In the genomic region with DNA sequence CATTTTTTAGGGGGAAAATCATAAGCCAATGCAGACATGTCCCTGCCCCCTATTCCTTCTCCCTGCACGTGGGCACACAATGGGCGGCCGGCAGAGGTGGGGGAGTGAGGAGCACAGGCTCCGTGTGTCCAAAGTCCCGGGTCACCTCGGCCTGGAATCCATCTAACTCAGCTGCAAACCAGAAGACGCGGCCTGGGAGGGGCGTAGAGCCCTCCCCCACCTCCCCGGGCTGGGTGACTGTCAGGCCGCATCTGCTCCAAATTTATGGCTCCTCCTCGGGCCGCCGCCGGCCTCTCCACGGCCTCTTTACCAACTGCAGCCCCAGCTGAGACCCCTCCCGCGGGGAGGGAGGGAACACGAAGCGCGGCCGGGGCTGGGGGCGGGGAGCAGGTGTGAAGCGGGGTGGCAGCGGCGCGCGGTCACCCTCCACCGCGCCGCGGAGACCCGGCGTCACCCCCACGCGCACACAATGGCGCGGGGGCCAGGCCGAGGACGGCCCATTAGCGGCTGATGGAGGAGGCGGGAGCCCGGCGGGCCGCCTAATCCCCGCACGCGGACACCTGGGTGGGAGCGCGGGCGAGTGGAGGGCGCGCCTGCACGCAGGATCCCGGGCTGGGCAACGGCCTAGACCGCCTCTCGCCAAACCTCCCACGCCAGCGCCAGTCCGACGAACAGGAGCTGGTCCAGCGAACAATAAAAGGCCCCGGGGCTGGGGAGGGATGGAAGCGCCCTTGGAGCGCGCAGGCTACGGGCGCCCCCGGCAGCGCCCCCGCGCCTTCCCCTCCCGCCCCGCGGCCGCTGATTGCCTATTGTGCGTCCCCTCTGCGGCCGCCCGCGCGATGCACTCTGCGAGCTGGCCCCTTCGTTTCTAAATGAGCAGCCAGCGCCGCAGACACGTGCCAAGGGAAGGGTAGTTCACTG, we compare ENCODE assay signal across 8 cellular contexts. TPM values are rescaled to one million over a fixed set of nuclear protein-coding genes. Genes with fewer than 3 reads are reported as not detected.
DNase-seq lines count a peak whose midpoint lies in the region; ATAC-seq and TF ChIP-seq lines count a peak whose summit lies in the region.

No MANE protein-coding gene starts in this region.

- H3K9me3 ChIP-seq in tibial artery: no peaks in the 10 kb centered on the region

- no peaks in the 10 kb centered on the region for H3K36me3 Mint-ChIP-seq in activated CD4-positive, alpha-beta T cell treated with anti-CD3 and anti-CD28 coated beads, Interleukin-2, amount 10 ng/mL, durations not matched to agents 24 days and 14 days (ENCODE audit: low read depth)
- peaks cover 2% of the 10 kb centered on the region for H3K36me3 Mint-ChIP-seq in activated CD4-positive, alpha-beta T cell treated with anti-CD3 and anti-CD28 coated beads, Interleukin-2, amount 10 ng/mL, durations not matched to agents 7 days and 5 days (ENCODE audit: low read depth)
- no peaks in the 10 kb centered on the region for H3K36me3 Mint-ChIP-seq in activated naive CD8-positive, alpha-beta T cell treated with anti-CD3 and anti-CD28 coated beads, Interleukin-2, amount 50 U/mL, for 24 hours (ENCODE audit: low read depth)

- peaks cover 5 to 64% of the 10 kb centered on the region in 2 donors for H3K27me3 ChIP-seq in tibial artery

- H3K36me3 ChIP-seq in tibial artery: no peaks in the 10 kb centered on the region

- no peak overlapping the region for H3K27ac Mint-ChIP-seq in activated CD4-positive, alpha-beta T cell treated with anti-CD3 and anti-CD28 coated beads, Interleukin-2, amount 10 ng/mL, durations not matched to agents 24 days and 14 days
- H3K27ac Mint-ChIP-seq in activated CD4-positive, alpha-beta T cell treated with anti-CD3 and anti-CD28 coated beads, Interleukin-2, amount 10 ng/mL, durations not matched to agents 7 days and 5 days: no peak overlapping the region
- no peak overlapping the region for H3K27ac Mint-ChIP-seq in activated naive CD8-positive, alpha-beta T cell treated with anti-CD3 and anti-CD28 coated beads, Interleukin-2, amount 50 U/mL, for 24 hours

- H3K27ac ChIP-seq in tibial artery: no peak overlapping the region

- H3K9me3 Mint-ChIP-seq in activated CD4-positive, alpha-beta T cell treated with anti-CD3 and anti-CD28 coated beads, Interleukin-2, amount 10 ng/mL, durations not matched to agents 24 days and 14 days: no peaks in the 10 kb centered on the region
- H3K9me3 Mint-ChIP-seq in activated CD4-positive, alpha-beta T cell treated with anti-CD3 and anti-CD28 coated beads, Interleukin-2, amount 10 ng/mL, durations not matched to agents 7 days and 5 days: no peaks in the 10 kb centered on the region
- H3K9me3 Mint-ChIP-seq in activated naive CD8-positive, alpha-beta T cell treated with anti-CD3 and anti-CD28 coated beads, Interleukin-2, amount 50 U/mL, for 24 hours: no peaks in the 10 kb centered on the region

- H3K4me3 ChIP-seq in tibial artery: peak overlapping the region; percentile 30 to 45

- H3K4me1 ChIP-seq in tibial artery: peaks cover 0 to 27% (median 22%) of the 10 kb centered on the region in 4 donors

- CTCF ChIA-PET in activated CD4-positive, alpha-beta T cell treated with anti-CD3 and anti-CD28 coated beads, Interleukin-2, amount 10 ng/mL, durations not matched to agents 7 days and 5 days (lab: Charles Lee): interaction anchor here (1.2 to 3.2 kb wide), 3 partner anchors 19 to 26 kb away, joined by 3 to 15 read pairs (median 5); a partner anchor contains a TSS

- intact Hi-C loops in activated CD4-positive, alpha-beta T cell treated with anti-CD3 and anti-CD28 coated beads, Interleukin-2, amount 10 ng/mL, durations not matched to agents 24 days and 14 days (cut with micrococcal nuclease): no loop called here
- intact Hi-C loops in tibial artery (cut with DNase I; ENCODE audit: low total_unique reads): loop anchor here (2.0 to 10.0 kb wide), 4 partner anchors 27 to 197 kb away; a partner anchor contains a TSS

- DNase-seq in activated CD4-positive, alpha-beta T cell treated with anti-CD3 and anti-CD28 coated beads, Interleukin-2, amount 10 ng/mL, durations not matched to agents 24 days and 14 days: peak; percentile 57
- DNase-seq in activated CD4-positive, alpha-beta T cell treated with anti-CD3 and anti-CD28 coated beads, Interleukin-2, amount 10 ng/mL, durations not matched to agents 7 days and 5 days: no peak
- DNase-seq in activated naive CD8-positive, alpha-beta T cell treated with anti-CD3 and anti-CD28 coated beads, Interleukin-2, amount 50 U/mL, for 24 hours: no peak
- peak; percentile 82 for DNase-seq in left kidney (ENCODE audit: low read depth, low spot score)
- no peak for DNase-seq in tibial artery
- no peak for DNase-seq in NCI-H446 treated with DMSO at 0.1 percent for 48 hours (lab: John Stamatoyannopoulos, UW)
- DNase-seq in cerebellum (ENCODE audit: low spot score): no peak

- peaks cover 77% of the 10 kb centered on the region for H3K27me3 Mint-ChIP-seq in activated CD4-positive, alpha-beta T cell treated with anti-CD3 and anti-CD28 coated beads, Interleukin-2, amount 10 ng/mL, durations not matched to agents 24 days and 14 days
- H3K27me3 Mint-ChIP-seq in activated CD4-positive, alpha-beta T cell treated with anti-CD3 and anti-CD28 coated beads, Interleukin-2, amount 10 ng/mL, durations not matched to agents 7 days and 5 days: peaks cover 71% of the 10 kb centered on the region
- peaks cover 72% of the 10 kb centered on the region for H3K27me3 Mint-ChIP-seq in activated naive CD8-positive, alpha-beta T cell treated with anti-CD3 and anti-CD28 coated beads, Interleukin-2, amount 50 U/mL, for 24 hours

- H3K4me3 Mint-ChIP-seq in activated CD4-positive, alpha-beta T cell treated with anti-CD3 and anti-CD28 coated beads, Interleukin-2, amount 10 ng/mL, durations not matched to agents 24 days and 14 days: peak overlapping the region; percentile 55
- no peak overlapping the region for H3K4me3 Mint-ChIP-seq in activated CD4-positive, alpha-beta T cell treated with anti-CD3 and anti-CD28 coated beads, Interleukin-2, amount 10 ng/mL, durations not matched to agents 7 days and 5 days
- H3K4me3 Mint-ChIP-seq in activated naive CD8-positive, alpha-beta T cell treated with anti-CD3 and anti-CD28 coated beads, Interleukin-2, amount 50 U/mL, for 24 hours: peak overlapping the region; percentile 42

- peaks cover 13% of the 10 kb centered on the region for H3K4me1 Mint-ChIP-seq in activated CD4-positive, alpha-beta T cell treated with anti-CD3 and anti-CD28 coated beads, Interleukin-2, amount 10 ng/mL, durations not matched to agents 24 days and 14 days
- peaks cover 17% of the 10 kb centered on the region for H3K4me1 Mint-ChIP-seq in activated CD4-positive, alpha-beta T cell treated with anti-CD3 and anti-CD28 coated beads, Interleukin-2, amount 10 ng/mL, durations not matched to agents 7 days and 5 days
- peaks cover 12% of the 10 kb centered on the region for H3K4me1 Mint-ChIP-seq in activated naive CD8-positive, alpha-beta T cell treated with anti-CD3 and anti-CD28 coated beads, Interleukin-2, amount 50 U/mL, for 24 hours

- POLR2A ChIA-PET in activated CD4-positive, alpha-beta T cell treated with anti-CD3 and anti-CD28 coated beads, Interleukin-2, amount 10 ng/mL, durations not matched to agents 7 days and 5 days (lab: Charles Lee): no interaction called here

- ATAC-seq in activated naive CD8-positive, alpha-beta T cell treated with anti-CD3 and anti-CD28 coated beads, Interleukin-2, amount 50 U/mL, for 24 hours: no peak
- ATAC-seq in HG03354 (IDR thresholded peaks at IDR 0.05; ENCODE audit: poor library complexity, severe bottlenecking, unreplicated experiment): no peak

- TF ChIP-seq CTCF in tibial artery (IDR thresholded peaks at IDR 0.05): no peak

RNA-seq across cellular contexts. Expression of a gene that starts 25.9 kb away (rescaled TPM):
- 6.5 and 7.7 TPM in 2 replicates for total RNA-seq in activated CD4-positive, alpha-beta T cell treated with anti-CD3 and anti-CD28 coated beads, Interleukin-2, amount 10 ng/mL, durations not matched to agents 24 days and 14 days
- total RNA-seq in activated CD4-positive, alpha-beta T cell treated with anti-CD3 and anti-CD28 coated beads, Interleukin-2, amount 10 ng/mL, durations not matched to agents 7 days and 5 days: 10 to 100 TPM; 12.0 to 12.1 TPM
- 30.1 TPM for total RNA-seq in cerebellum

RNA-seq across cellular contexts. Expression of a gene that starts 39.1 kb away (rescaled TPM):
- 10.6 TPM in 2 replicates for total RNA-seq in activated CD4-positive, alpha-beta T cell treated with anti-CD3 and anti-CD28 coated beads, Interleukin-2, amount 10 ng/mL, durations not matched to agents 24 days and 14 days
- 10 to 100 TPM in 1 of 2 experiments, 1 to 10 TPM in 1; 9.5 to 10.5 TPM for total RNA-seq in activated CD4-positive, alpha-beta T cell treated with anti-CD3 and anti-CD28 coated beads, Interleukin-2, amount 10 ng/mL, durations not matched to agents 7 days and 5 days
- 26.4 TPM for total RNA-seq in cerebellum

RNA-seq across cellular contexts. Expression of a gene that starts 58.4 kb away (rescaled TPM):
- not detected in 2 replicates for total RNA-seq in activated CD4-positive, alpha-beta T cell treated with anti-CD3 and anti-CD28 coated beads, Interleukin-2, amount 10 ng/mL, durations not matched to agents 24 days and 14 days
- total RNA-seq in activated CD4-positive, alpha-beta T cell treated with anti-CD3 and anti-CD28 coated beads, Interleukin-2, amount 10 ng/mL, durations not matched to agents 7 days and 5 days: not detected
- total RNA-seq in cerebellum: 7.9 TPM

Comparison
In these comparisons a context has a peak if more than half of its experiments do, and no peak if none do; other contexts are left out.
1. DNase-seq: peak in activated CD4-positive, alpha-beta T cell treated with anti-CD3 and anti-CD28 coated beads, Interleukin-2, amount 10 ng/mL, durations not matched to agents 24 days and 14 days (single experiment) and left kidney (single experiment); none in activated CD4-positive, alpha-beta T cell treated with anti-CD3 and anti-CD28 coated beads, Interleukin-2, amount 10 ng/mL, durations not matched to agents 7 days and 5 days (single experiment), activated naive CD8-positive, alpha-beta T cell treated with anti-CD3 and anti-CD28 coated beads, Interleukin-2, amount 50 U/mL, for 24 hours (single experiment), tibial artery (0 of 2), NCI-H446 treated with DMSO at 0.1 percent for 48 hours (single experiment) and cerebellum (single experiment).